8 cellular contexts compared by ENCODE assay signal in genomic region chr3:46087871-46088270, GRCh38.
DNase-seq lines count a peak whose midpoint lies in the region; TF ChIP-seq lines count a peak whose summit lies in the region.
"Had no signal": no experiment of that assay in that cellular context is flagged by ENCODE, and none has a peak within 500 bp of the region (broad histone marks: within the 10 kb centered on the region; RNA-seq: fewer than 3 reads in every experiment).

No MANE protein-coding gene starts in this region.

- H3K4me1 ChIP-seq in Loucy (ENCODE audit: insufficient read depth, low read length, poor library complexity, severe bottlenecking): peaks cover 14% of the 10 kb centered on the region

- no peak overlapping the region for H3K4me2 ChIP-seq in Loucy (ENCODE audit: low read depth, low read length, poor library complexity, severe bottlenecking)
- H3K4me2 ChIP-seq in neural cell (ENCODE audit: low read length): no peak overlapping the region

- H3K27me3 Mint-ChIP-seq in activated naive CD4-positive, alpha-beta T cell treated with anti-CD3 and anti-CD28 coated beads for 36 hours (ENCODE audit: low read depth): peaks cover 24% of the 10 kb centered on the region

- no peaks in the 10 kb centered on the region for H3K9me3 ChIP-seq in Loucy (ENCODE audit: insufficient read depth, low read depth, low read length)
- no peaks in the 10 kb centered on the region for H3K9me3 ChIP-seq in neural cell (ENCODE audit: low read length)

- H3K9me2 ChIP-seq in Loucy (replicated peaks; ENCODE audit: low read depth, low read length) (no peaks in the 10 kb centered on the region), neural cell (ENCODE audit: insufficient read depth, low read length) (no peaks in the 10 kb centered on the region)

- H3K27ac ChIP-seq in brain microvascular endothelial cell (no peak overlapping the region), neural cell (ENCODE audit: low read length) (no peak overlapping the region)

- H3K9ac ChIP-seq in Loucy (ENCODE audit: low read depth, low read length, poor library complexity, severe bottlenecking) (no peak overlapping the region), neural cell (ENCODE audit: low read length) (no peak overlapping the region)

- TF ChIP-seq EP300 in neural cell (conservative IDR thresholded peaks at IDR 0.05; ENCODE audit: poor library complexity, severe bottlenecking): no peak

- TF ChIP-seq CTCF in GM06990 (IDR thresholded peaks at IDR 0.05; ENCODE audit: insufficient read depth, low read length, poor library complexity, severe bottlenecking): peak; percentile 19
- peak; percentile 69 for TF ChIP-seq CTCF in Loucy (conservative IDR thresholded peaks at IDR 0.05; ENCODE audit: low read length)
- peak; percentile 55 for TF ChIP-seq CTCF in brain microvascular endothelial cell (IDR thresholded peaks at IDR 0.05; ENCODE audit: low read depth, low read length, missing control alignments)
- TF ChIP-seq CTCF in neural cell (IDR thresholded peaks at IDR 0.05; ENCODE audit: poor library complexity, severe bottlenecking): no peak

- CTCF ChIA-PET in activated naive CD4-positive, alpha-beta T cell treated with anti-CD3 and anti-CD28 coated beads for 36 hours (lab: Charles Lee): interaction anchor here (1.8 to 2.3 kb wide), 2 partner anchors 9 to 11 kb away, joined by 10 to 11 read pairs; no protein-coding TSS in a partner anchor

- no peak overlapping the region for H3K4me3 Mint-ChIP-seq in activated naive CD4-positive, alpha-beta T cell treated with anti-CD3 and anti-CD28 coated beads for 36 hours

- TF ChIP-seq RAD21 in neural cell (conservative IDR thresholded peaks at IDR 0.05): peak; percentile 36

- no peaks in the 10 kb centered on the region for H3K79me2 ChIP-seq in Loucy (ENCODE audit: insufficient read depth, low read length)
- H3K79me2 ChIP-seq in neural cell (replicated peaks; ENCODE audit: insufficient read depth, low read length): no peaks in the 10 kb centered on the region

- peaks cover 9% of the 10 kb centered on the region for H3K4me1 Mint-ChIP-seq in activated naive CD4-positive, alpha-beta T cell treated with anti-CD3 and anti-CD28 coated beads for 36 hours (ENCODE audit: low read depth)

- no peak overlapping the region for H2AFZ ChIP-seq in Loucy (ENCODE audit: low read length)
- no peak overlapping the region for H2AFZ ChIP-seq in neural cell (ENCODE audit: low read depth, low read length)

- H3K27me3 ChIP-seq in GM06990 (replicated peaks; ENCODE audit: control insufficient read depth, insufficient read depth, low read length): no peaks in the 10 kb centered on the region; the same call in 1 of the 2 replicates
- no peaks in the 10 kb centered on the region for H3K27me3 ChIP-seq in Loucy (ENCODE audit: insufficient read depth, low read length, poor library complexity, severe bottlenecking)
- no peaks in the 10 kb centered on the region for H3K27me3 ChIP-seq in brain microvascular endothelial cell (replicated peaks)
- no peaks in the 10 kb centered on the region for H3K27me3 ChIP-seq in neural cell (ENCODE audit: insufficient read depth, low read depth, low read length)

- H4K20me1 ChIP-seq in Loucy (ENCODE audit: insufficient read depth, low read length, poor library complexity, severe bottlenecking) (no peaks in the 10 kb centered on the region), neural cell (ENCODE audit: insufficient read depth) (no peaks in the 10 kb centered on the region)

- DNase-seq in GM06990 (ENCODE audit: extremely low read depth, insufficient read length) (no peak), brain microvascular endothelial cell (no peak)
- no peak for DNase-seq in activated CD4-positive, CD25-positive, alpha-beta regulatory T cell (lab: John Stamatoyannopoulos, UW)
- no peak for DNase-seq in activated T-cell treated with anti-CD3 and anti-CD28 coated beads, Interleukin-2, amount 50 U/mL, for 1 hour
- DNase-seq in activated naive CD4-positive, alpha-beta T cell treated with anti-CD3 and anti-CD28 coated beads for 36 hours: no peak
- DNase-seq: erythroblast had no signal

- H3K9me3 Mint-ChIP-seq in activated naive CD4-positive, alpha-beta T cell treated with anti-CD3 and anti-CD28 coated beads for 36 hours: no peaks in the 10 kb centered on the region

- no peaks in the 10 kb centered on the region for H3K36me3 Mint-ChIP-seq in activated naive CD4-positive, alpha-beta T cell treated with anti-CD3 and anti-CD28 coated beads for 36 hours (ENCODE audit: low read depth)

- intact Hi-C loops in activated naive CD4-positive, alpha-beta T cell treated with anti-CD3 and anti-CD28 coated beads for 36 hours (cut with micrococcal nuclease): no loop called here

- H3K4me3 ChIP-seq in GM06990 (replicated peaks; ENCODE audit: low read depth, low read length) (no peak overlapping the region), Loucy (ENCODE audit: low read length, poor library complexity, severe bottlenecking) (no peak overlapping the region), brain microvascular endothelial cell (ENCODE audit: low read depth, low read length) (no peak overlapping the region), neural cell (ENCODE audit: low read length) (no peak overlapping the region)

- H3K27ac Mint-ChIP-seq in activated naive CD4-positive, alpha-beta T cell treated with anti-CD3 and anti-CD28 coated beads for 36 hours: no peak overlapping the region

- in situ Hi-C loops in brain microvascular endothelial cell (cut with HindIII; ENCODE audit: low pct_ligation_motif_present, low sequenced_read_pairs): no loop called here

- H3K36me3 ChIP-seq in GM06990 (ENCODE audit: control insufficient read depth, insufficient read depth, low read length): no peaks in the 10 kb centered on the region
- no peaks in the 10 kb centered on the region for H3K36me3 ChIP-seq in Loucy (ENCODE audit: insufficient read depth, low read length)
- no peaks in the 10 kb centered on the region for H3K36me3 ChIP-seq in brain microvascular endothelial cell (replicated peaks)
- H3K36me3 ChIP-seq in neural cell (ENCODE audit: insufficient read depth, low read length): no peaks in the 10 kb centered on the region

- H3F3A ChIP-seq in Loucy (ENCODE audit: low read depth) (no peaks in the 10 kb centered on the region), neural cell (ENCODE audit: insufficient read depth, low read length, poor library complexity, severe bottlenecking) (no peaks in the 10 kb centered on the region)

TF ChIP-seq in neural cell, 6 proteins besides CTCF, POLR2A, EP300 and RAD21:
- TF ChIP-seq REST (IDR thresholded peaks at IDR 0.05; ENCODE audit: borderline replicate concordance) (no peak), MXI1 (conservative IDR thresholded peaks at IDR 0.05; ENCODE audit: poor library complexity, severe bottlenecking) (no peak), SMC3 (conservative IDR thresholded peaks at IDR 0.05; ENCODE audit: poor library complexity) (peak; percentile 42), EZH2 (IDR thresholded peaks at IDR 0.05; ENCODE audit: borderline replicate concordance, insufficient read depth, low read length, poor library complexity, severe bottlenecking) (no peak), TAF1 (IDR thresholded peaks at IDR 0.05; ENCODE audit: low read depth) (no peak), POLR2AphosphoS5 (IDR thresholded peaks at IDR 0.05) (no peak)
